11 cellular contexts compared by ENCODE assay signal in genomic region chr1:84272401-84272800, GRCh38. TPM values are rescaled to one million over a fixed set of nuclear protein-coding genes. Genes with fewer than 3 reads are reported as not detected.
A peak's percentile ranks its signal among the peaks of the same experiment; 100 is the strongest.
DNase-seq lines count a peak whose midpoint lies in the region; ATAC-seq and TF ChIP-seq lines count a peak whose summit lies in the region.
"Had no signal": no experiment of that assay in that cellular context is flagged by ENCODE, and none has a peak within 500 bp of the region (broad histone marks: within the 10 kb centered on the region; RNA-seq: fewer than 3 reads in every experiment).

No MANE protein-coding gene starts in this region.

- no peaks in the 10 kb centered on the region for H3K36me3 ChIP-seq in lower lobe of right lung
- H3K36me3 ChIP-seq: tibial nerve had no signal

- ATAC-seq in lower lobe of right lung (peak; percentile 90 to 93), HG02642 (IDR thresholded peaks at IDR 0.05; ENCODE audit: poor library complexity, unreplicated experiment) (no peak)
- no peak for ATAC-seq in activated naive CD8-positive, alpha-beta T cell treated with anti-CD3 and anti-CD28 coated beads, Interleukin-2, amount 50 U/mL, for 24 hours
- ATAC-seq: left cardiac atrium had no signal

- no peak overlapping the region for H3K27ac Mint-ChIP-seq in activated naive CD8-positive, alpha-beta T cell treated with anti-CD3 and anti-CD28 coated beads, Interleukin-2, amount 50 U/mL, for 24 hours

- no peaks in the 10 kb centered on the region for H3K27me3 ChIP-seq in lower lobe of right lung (ENCODE audit: low read depth)
- H3K27me3 ChIP-seq: tibial nerve had no signal

- no peaks in the 10 kb centered on the region for H3K9me3 ChIP-seq in lower lobe of right lung
- H3K9me3 ChIP-seq: tibial nerve had no signal

- H3K4me3 ChIP-seq in lower lobe of right lung, result no peak overlapping the region
- H3K4me3 ChIP-seq: tibial nerve had no signal

- intact Hi-C loops in lower lobe of right lung (cut with DNase I), result no loop called here

- peaks cover 6% of the 10 kb centered on the region for H3K4me1 ChIP-seq in lower lobe of right lung

- TF ChIP-seq CTCF in lower lobe of right lung (IDR thresholded peaks at IDR 0.05), result no peak

- no peaks in the 10 kb centered on the region for H3K9me3 Mint-ChIP-seq in activated naive CD8-positive, alpha-beta T cell treated with anti-CD3 and anti-CD28 coated beads, Interleukin-2, amount 50 U/mL, for 24 hours

- DNase-seq in COLO668 (lab: John Stamatoyannopoulos, UW; ENCODE audit: unreplicated experiment) (peak; percentile 83), NCI-H187 treated with DMSO at 0.1 percent for 48 hours (lab: John Stamatoyannopoulos, UW) (peak; percentile 20), SHP77 (lab: John Stamatoyannopoulos, UW) (peak; percentile 30 to 40), lower lobe of right lung (no peak), substantia nigra (lab: John Stamatoyannopoulos, UW) (no peak), cerebellar nuclear complex (lab: John Stamatoyannopoulos, UW) (no peak)
- DNase-seq in activated naive CD8-positive, alpha-beta T cell treated with anti-CD3 and anti-CD28 coated beads, Interleukin-2, amount 50 U/mL, for 24 hours, result no peak
- DNase-seq: central memory CD4-positive, alpha-beta T cell; left cardiac atrium had no signal

- H3K36me3 Mint-ChIP-seq in activated naive CD8-positive, alpha-beta T cell treated with anti-CD3 and anti-CD28 coated beads, Interleukin-2, amount 50 U/mL, for 24 hours (ENCODE audit: low read depth), result no peaks in the 10 kb centered on the region

- H3K27ac ChIP-seq in lower lobe of right lung (peak overlapping the region; percentile 61), substantia nigra (ENCODE audit: low read depth, low read length, poor library complexity, severe bottlenecking) (no peak overlapping the region)

- no peak overlapping the region for H3K4me3 Mint-ChIP-seq in activated naive CD8-positive, alpha-beta T cell treated with anti-CD3 and anti-CD28 coated beads, Interleukin-2, amount 50 U/mL, for 24 hours

- H3K4me1 Mint-ChIP-seq in activated naive CD8-positive, alpha-beta T cell treated with anti-CD3 and anti-CD28 coated beads, Interleukin-2, amount 50 U/mL, for 24 hours, result peaks cover 10% of the 10 kb centered on the region

- no peaks in the 10 kb centered on the region for H3K27me3 Mint-ChIP-seq in activated naive CD8-positive, alpha-beta T cell treated with anti-CD3 and anti-CD28 coated beads, Interleukin-2, amount 50 U/mL, for 24 hours

RNA-seq across cellular contexts. Expression of gene SAMD13, which starts 29.1 kb away (rescaled TPM):
- total RNA-seq in lower lobe of right lung, result 2.2 TPM

Comparison
In these comparisons a context has a peak if more than half of its experiments do, and no peak if none do; other contexts are left out.
1. DNase-seq: peak in COLO668 (single experiment), NCI-H187 treated with DMSO at 0.1 percent for 48 hours (single experiment) and SHP77 (2 of 2); none in lower lobe of right lung (single experiment), activated naive CD8-positive, alpha-beta T cell treated with anti-CD3 and anti-CD28 coated beads, Interleukin-2, amount 50 U/mL, for 24 hours (single experiment), substantia nigra (0 of 49) and cerebellar nuclear complex (0 of 2).
2. ATAC-seq: peak in lower lobe of right lung (2 of 2); none in HG02642 (single experiment) and activated naive CD8-positive, alpha-beta T cell treated with anti-CD3 and anti-CD28 coated beads, Interleukin-2, amount 50 U/mL, for 24 hours (single experiment).